ENCODE assay signal across 1 cellular context in genomic region chr9:84782228-84782866, GRCh38.
A peak's percentile ranks its signal among the peaks of the same experiment; 100 is the strongest.
TF ChIP-seq lines count a peak whose summit lies in the region.

No MANE protein-coding gene starts in this region.

TF ChIP-seq in endothelial cell of umbilical vein, 7 proteins besides CTCF, POLR2A, EP300 and RAD21:
- TF ChIP-seq, protein P1, sequence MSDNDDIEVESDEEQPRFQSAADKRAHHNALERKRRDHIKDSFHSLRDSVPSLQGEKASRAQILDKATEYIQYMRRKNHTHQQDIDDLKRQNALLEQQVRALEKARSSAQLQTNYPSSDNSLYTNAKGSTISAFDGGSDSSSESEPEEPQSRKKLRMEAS (IDR thresholded peaks at IDR 0.05; ENCODE audit: insufficient read depth, insufficient read length), result no peak
- TF ChIP-seq FOS (IDR thresholded peaks at IDR 0.05; ENCODE audit: borderline replicate concordance, insufficient read depth, low read length) (peak; percentile 49), JUN (IDR thresholded peaks at IDR 0.05; ENCODE audit: borderline replicate concordance, insufficient read depth, insufficient read length, low read depth) (peak; percentile 54), GATA2 (IDR thresholded peaks at IDR 0.05; ENCODE audit: insufficient read depth, insufficient read length, low read depth, low read length) (peak; percentile 82)
